ENCODE assay signal across 8 cellular contexts in genomic region chr3:46946856-46947544, GRCh38. TPM values are rescaled to one million over a fixed set of nuclear protein-coding genes. Genes with fewer than 3 reads are reported as not detected.
DNase-seq lines count a peak whose midpoint lies in the region; ATAC-seq, FAIRE-seq and TF ChIP-seq lines count a peak whose summit lies in the region.

No MANE protein-coding gene starts in this region.

- peaks cover 15 to 96% of the 10 kb centered on the region in 2 experiments for H3K79me2 ChIP-seq in H1 (ENCODE audit: control insufficient read depth in 1 of 2, insufficient read depth in 2 of 2, low read length in 2 of 2)

- H3K18ac ChIP-seq in H1 (ENCODE audit: extremely low read depth, low read length): no peak overlapping the region

- FAIRE-seq in H1 (lab: Jason Lieb, UNC) (no peak), frontal cortex (lab: Jason Lieb, UNC) (no peak)

- H4K20me1 ChIP-seq in H1 (replicated peaks in 1 of 2; ENCODE audit: control insufficient read depth in 1 of 2, insufficient read depth in 2 of 2, low read length in 2 of 2): peaks cover 54 to 56% of the 10 kb centered on the region in 2 experiments

- H2AK5ac ChIP-seq in H1 (ENCODE audit: low read depth, low read length): no peak overlapping the region

- H3K27me3 ChIP-seq in H1 (replicated peaks in 1 of 4; ENCODE audit: control insufficient read depth in 3 of 4, extremely low read depth in 1 of 4, insufficient read depth in 3 of 4, low read length in 3 of 4) (no peaks in the 10 kb centered on the region), psoas muscle (ENCODE audit: insufficient read depth in 3 of 3, low read length in 2 of 3) (no peaks in the 10 kb centered on the region)

- TF ChIP-seq POLR2A in H1 (IDR thresholded peaks at IDR 0.05; ENCODE audit: control extremely low read depth in 1 of 2, low read depth in 2 of 2, low read length in 2 of 2): no peak

- ATAC-seq in psoas muscle: no peak

- TF ChIP-seq EP300 in H1 (IDR thresholded peaks at IDR 0.05; ENCODE audit: borderline replicate concordance in 1 of 2, low read depth in 2 of 2, low read length in 2 of 2): no peak

- DNase-seq in HS-27A (ENCODE audit: low read depth) (peak; percentile 59), H1 (ENCODE audit: low read depth in 1 of 2, low spot score in 2 of 2) (no peak), psoas muscle (peak in 1 of 2 donors; percentile 51), NCI-H1694 treated with DMSO at 0.1 percent for 48 hours (lab: John Stamatoyannopoulos, UW) (no peak), T1000 (lab: John Stamatoyannopoulos, UW) (no peak), HuH-7.5 (ENCODE audit: low spot score) (no peak), frontal cortex (ENCODE audit: low spot score in 2 of 2) (no peak)
- peak; percentile 51 to 60 for DNase-seq in activated CD4-positive, alpha-beta T cell treated with anti-CD3 and anti-CD28 coated beads, Interleukin-2, amount 50 U/mL, for 4 hours

- H4K91ac ChIP-seq in H1 (replicated peaks; ENCODE audit: insufficient read length, low read length): no peak overlapping the region

- H3K14ac ChIP-seq in H1 (ENCODE audit: insufficient read length): no peak overlapping the region

- 80% methylated on average over 7 of the region's 7 CpGs; no CpG with 5 or more reads in 1 of the 2 experiments for WGBS in H1 (ENCODE audit: extremely low coverage in 1 of 2, insufficient coverage in 1 of 2, insufficient read length in 1 of 2, insufficient replicate concordance in 2 of 2, low coverage in 1 of 2, low lambda C conversion rate in 2 of 2, missing lambda C conversion rate in 1 of 2), 2 experiments
- WGBS in psoas muscle, 3 donors: 58 to 74% (median 64%) methylated on average over 7 of the region's 7 CpGs

- H3K36me3 ChIP-seq in H1 (ENCODE audit: control insufficient read depth in 2 of 4, insufficient read depth in 4 of 4, low read length in 3 of 4): no peaks in the 10 kb centered on the region; a peak in 1 of 8 replicates
- no peaks in the 10 kb centered on the region for H3K36me3 ChIP-seq in psoas muscle (ENCODE audit: insufficient read depth in 1 of 2, low read depth in 1 of 2)

- H3K9ac ChIP-seq in H1 (replicated peaks in 1 of 4; ENCODE audit: extremely low read depth in 1 of 4, low read depth in 3 of 4, low read length in 3 of 4): no peak overlapping the region

- H4K8ac ChIP-seq in H1 (ENCODE audit: extremely low read depth, insufficient read depth, low read length): peak overlapping the region; percentile 52; the same call in 1 of the 2 replicates

- no peaks in the 10 kb centered on the region; the same call in 1 of the 2 replicates for H3K23me2 ChIP-seq in H1 (ENCODE audit: low read depth, low read length)

- no peak overlapping the region for H2BK15ac ChIP-seq in H1 (ENCODE audit: low read length)

- no peak overlapping the region for H2BK5ac ChIP-seq in H1 (ENCODE audit: low read depth, low read length)

- H2BK120ac ChIP-seq in H1 (replicated peaks; ENCODE audit: low read depth, low read length): no peak overlapping the region

- no peak overlapping the region for H3K4me2 ChIP-seq in H1 (ENCODE audit: insufficient read depth in 1 of 2, low read depth in 2 of 2, low read length in 2 of 2)

- intact Hi-C loops in psoas muscle (cut with DNase I): no loop called here

- no peak overlapping the region for H3K4me3 ChIP-seq in H1 (ENCODE audit: extremely low read depth in 1 of 4, insufficient read depth in 2 of 4, low read depth in 3 of 4, low read length in 4 of 4)
- no peak overlapping the region for H3K4me3 ChIP-seq in psoas muscle

- TF ChIP-seq CTCF in H1 (IDR thresholded peaks at IDR 0.05; ENCODE audit: control extremely low read depth in 1 of 3, insufficient read depth in 1 of 3, low read depth in 1 of 3, low read length in 3 of 3): no peak
- TF ChIP-seq CTCF in psoas muscle (IDR thresholded peaks at IDR 0.05): no peak

- no peak overlapping the region for H3K23ac ChIP-seq in H1 (ENCODE audit: insufficient read length)

- no peak overlapping the region for H3K27ac ChIP-seq in H1 (ENCODE audit: low read depth, low read length)
- peak overlapping the region; percentile 90 for H3K27ac ChIP-seq in psoas muscle

- H2AFZ ChIP-seq in H1 (ENCODE audit: low read length): no peak overlapping the region

- no peak overlapping the region for H3K56ac ChIP-seq in H1 (replicated peaks; ENCODE audit: insufficient read length, low read depth, low read length)

- CTCF ChIA-PET in H1 (lab: Charles Lee; ENCODE audit: partially characterized antibody): interaction anchor here (0.8 to 2.7 kb wide), 7 partner anchors 9 to 52 kb away, joined by 3 to 7 read pairs (median 3); no protein-coding TSS in a partner anchor

- no peak overlapping the region for H2BK12ac ChIP-seq in H1 (ENCODE audit: low read depth, low read length)

- H3K4me1 ChIP-seq in H1 (replicated peaks in 1 of 4; ENCODE audit: control insufficient read depth in 3 of 4, insufficient read depth in 4 of 4, low read length in 3 of 4): peaks cover 5 to 17% (median 12%) of the 10 kb centered on the region in 4 experiments
- H3K4me1 ChIP-seq in psoas muscle: peaks cover 85% of the 10 kb centered on the region

- H3K9me3 ChIP-seq in H1 (ENCODE audit: insufficient read depth in 2 of 2, low read depth in 1 of 2, low read length in 1 of 2) (no peaks in the 10 kb centered on the region), psoas muscle (no peaks in the 10 kb centered on the region)

- H3K79me1 ChIP-seq in H1 (ENCODE audit: low read depth, low read length): peaks cover 49% of the 10 kb centered on the region

- H4K5ac ChIP-seq in H1 (ENCODE audit: insufficient read length, low read depth, low read length): no peak overlapping the region

- H3K4ac ChIP-seq in H1 (replicated peaks; ENCODE audit: insufficient read length, low read depth, low read length): no peak overlapping the region

- no peak overlapping the region for H2BK20ac ChIP-seq in H1 (ENCODE audit: low read length)

- no peak for TF ChIP-seq RAD21 in H1 (IDR thresholded peaks at IDR 0.05 in 1 of 2, conservative IDR thresholded peaks at IDR 0.05 in 1 of 2; ENCODE audit: low read depth in 2 of 2, low read length in 2 of 2)

- POLR2A ChIA-PET in H1 (lab: Charles Lee; ENCODE audit: partially characterized antibody): interaction anchor here (1.1 to 2.3 kb wide), 3 partner anchors 9 to 33 kb away, joined by 3 to 6 read pairs (median 3); partner anchors contain the start of genes CCDC12 and NBEAL2

TF ChIP-seq in H1, 55 proteins besides CTCF, POLR2A, EP300 and RAD21 (continues in another document):
- no peak for TF ChIP-seq SIRT6 (IDR thresholded peaks at IDR 0.05; ENCODE audit: low read length)
- no peak for TF ChIP-seq CTBP2 (IDR thresholded peaks at IDR 0.05; ENCODE audit: borderline replicate concordance, insufficient read depth, insufficient read length, low read length)
- TF ChIP-seq JUN (IDR thresholded peaks at IDR 0.05; ENCODE audit: low read depth, low read length): no peak
- TF ChIP-seq TCF12 (IDR thresholded peaks at IDR 0.05; ENCODE audit: low read depth, low read length): no peak
- TF ChIP-seq HDAC2 (IDR thresholded peaks at IDR 0.05; ENCODE audit: borderline replicate concordance in 1 of 2, low read depth in 2 of 2, low read length in 2 of 2): no peak
- no peak for TF ChIP-seq CHD2 (IDR thresholded peaks at IDR 0.05; ENCODE audit: low read length)
- TF ChIP-seq SIN3A (conservative IDR thresholded peaks at IDR 0.05 in 1 of 2, IDR thresholded peaks at IDR 0.05 in 1 of 2; ENCODE audit: low read depth in 1 of 2, low read length in 2 of 2): no peak
- TF ChIP-seq TAF1 (IDR thresholded peaks at IDR 0.05; ENCODE audit: low read depth, low read length): no peak
- TF ChIP-seq HDAC6 (IDR thresholded peaks at IDR 0.05; ENCODE audit: low read depth, low read length): no peak
- no peak for TF ChIP-seq SRF (IDR thresholded peaks at IDR 0.05; ENCODE audit: low read depth, low read length)
- no peak for TF ChIP-seq RXRA (IDR thresholded peaks at IDR 0.05; ENCODE audit: insufficient read depth, low read depth, low read length)
- TF ChIP-seq SAP30 (IDR thresholded peaks at IDR 0.05; ENCODE audit: insufficient read depth, insufficient replicate concordance, low read length): no peak
- TF ChIP-seq RBBP5 (IDR thresholded peaks at IDR 0.05; ENCODE audit: borderline replicate concordance, low read depth, low read length): no peak
- no peak for TF ChIP-seq KDM1A (IDR thresholded peaks at IDR 0.05; ENCODE audit: borderline replicate concordance, low read length)
- TF ChIP-seq TBP (IDR thresholded peaks at IDR 0.05; ENCODE audit: low read depth, low read length): no peak
- no peak for TF ChIP-seq KDM4A (IDR thresholded peaks at IDR 0.05; ENCODE audit: low read depth, low read length, severe bottlenecking)
- no peak for TF ChIP-seq POLR2AphosphoS5 (IDR thresholded peaks at IDR 0.05; ENCODE audit: low read depth, low read length)
- TF ChIP-seq PHF8 (conservative IDR thresholded peaks at IDR 0.05; ENCODE audit: low read depth, low read length): no peak
- no peak for TF ChIP-seq MAFK (IDR thresholded peaks at IDR 0.05; ENCODE audit: low read depth, low read length)

RNA-seq across cellular contexts. Expression of gene CCDC12, which starts 29.5 kb away (rescaled TPM):
- total RNA-seq in H1 (2021; fragmentation: NEBNext Ultra II Directional; extraction: Animal tissue kit (Norgen Biotek cat#: 25700)): 41.3 and 44.4 TPM in 2 replicates
- 29.5 and 41.5 TPM in 2 replicates for polyA plus RNA-seq in H1 (2011; rRNA removed)
- polyA plus RNA-seq in H1 (2011; cell fraction: cytosol; rRNA removed): 57.2 TPM
- polyA plus RNA-seq in H1 (2011; cell fraction: nucleus; rRNA removed): 37.1 TPM
- 50.0 to 59.6 TPM (median 58.4 TPM) in 4 replicates for polyA plus RNA-seq in H1 (2012, experiment 1 of 2)
- polyA plus RNA-seq in H1 (2012, experiment 2 of 2): 27.9 TPM
- 39.5 TPM for polyA plus RNA-seq in H1 (2013, experiment 1 of 2)
- 41.8 TPM for polyA plus RNA-seq in H1 (2013, experiment 2 of 2)
- polyA minus RNA-seq in H1 (2011; rRNA and poly(A)+ RNA removed): 20.6 and 38.9 TPM in 2 replicates
- polyA minus RNA-seq in H1 (2011; cell fraction: cytosol; rRNA and poly(A)+ RNA removed): 12.0 TPM
- 55.5 TPM for polyA minus RNA-seq in H1 (2011; cell fraction: nucleus; rRNA and poly(A)+ RNA removed)
- 10 to 100 TPM; 25.1 to 36.4 (median 34.9) TPM for total RNA-seq in psoas muscle
- 10 to 100 TPM; 47.0 to 69.8 (median 55.5) TPM for polyA plus RNA-seq in psoas muscle
- total RNA-seq in frontal cortex: 25.3 TPM

RNA-seq across cellular contexts. Expression of gene NBEAL2, which starts 32.5 kb away (rescaled TPM):
- 45.8 and 46.9 TPM in 2 replicates for total RNA-seq in H1 (2021; fragmentation: NEBNext Ultra II Directional; extraction: Animal tissue kit (Norgen Biotek cat#: 25700))
- polyA plus RNA-seq in H1 (2011; rRNA removed) (27.3 and 47.8 TPM in 2 replicates), psoas muscle (10 to 100 TPM in 1 of 3 donors, 1 to 10 TPM in 2; 5.4 to 13.0 (median 6.4) TPM)
- polyA plus RNA-seq in H1 (2011; cell fraction: cytosol; rRNA removed): 30.9 TPM
- polyA plus RNA-seq in H1 (2011; cell fraction: nucleus; rRNA removed): 332 TPM
- polyA plus RNA-seq in H1 (2012, experiment 1 of 2): 36.4 to 64.7 TPM (median 55.9 TPM) in 4 replicates
- 42.2 TPM for polyA plus RNA-seq in H1 (2012, experiment 2 of 2)
- polyA plus RNA-seq in H1 (2013, experiment 1 of 2): 15.7 TPM
- polyA plus RNA-seq in H1 (2013, experiment 2 of 2): 14.2 TPM
- 19.1 and 33.7 TPM in 2 replicates for polyA minus RNA-seq in H1 (2011; rRNA and poly(A)+ RNA removed)
- polyA minus RNA-seq in H1 (2011; cell fraction: cytosol; rRNA and poly(A)+ RNA removed): 16.9 TPM
- 58.1 TPM for polyA minus RNA-seq in H1 (2011; cell fraction: nucleus; rRNA and poly(A)+ RNA removed)
- total RNA-seq in psoas muscle (10 to 100 TPM in 1 of 4 donors, 1 to 10 TPM in 3; 7.3 to 11.2 (median 7.7) TPM), frontal cortex (4.9 TPM)

Comparison
In these comparisons a context has a peak if more than half of its experiments do, and no peak if none do; other contexts are left out.
1. DNase-seq: peak in HS-27A (single experiment) and activated CD4-positive, alpha-beta T cell treated with anti-CD3 and anti-CD28 coated beads, Interleukin-2, amount 50 U/mL, for 4 hours (2 of 2); none in H1 (0 of 2), NCI-H1694 treated with DMSO at 0.1 percent for 48 hours (single experiment), T1000 (single experiment), HuH-7.5 (single experiment) and frontal cortex (0 of 2).